ENCODE assay signal across 24 cellular contexts in the genomic region with DNA sequence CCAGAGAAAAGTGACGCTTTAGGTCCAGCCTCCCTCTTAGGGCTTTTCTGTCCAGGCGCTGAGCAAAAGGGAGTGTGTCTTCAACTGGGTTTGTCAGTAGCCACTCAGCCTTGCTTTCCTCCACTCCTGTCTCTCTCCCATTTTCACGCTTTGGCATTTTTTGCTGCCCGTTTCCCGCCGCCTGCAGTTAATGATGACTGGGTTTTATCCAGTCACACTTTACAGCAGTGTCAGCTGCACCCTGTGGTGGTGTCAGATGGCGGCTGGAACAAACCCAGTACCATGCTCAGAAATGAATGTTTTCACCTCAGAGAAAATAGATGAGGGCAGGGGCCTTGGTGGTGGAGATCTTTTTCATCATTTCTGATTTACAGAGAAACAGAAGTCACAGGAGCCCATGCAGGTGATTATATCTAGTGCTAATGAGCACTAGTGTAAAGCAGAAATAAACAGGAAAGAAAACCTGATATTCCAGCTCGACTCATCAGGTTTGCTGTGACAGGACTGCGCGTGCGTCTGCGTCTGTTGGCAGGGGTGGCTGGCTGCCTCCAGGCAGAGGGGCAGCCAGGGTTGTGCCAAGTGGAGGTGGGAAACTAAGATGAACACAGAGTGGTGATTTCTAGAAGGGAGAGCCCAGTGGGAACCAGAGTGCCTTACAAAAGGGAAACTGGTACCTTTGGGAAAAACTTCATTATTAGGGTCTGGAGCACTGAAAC.
A peak's percentile ranks its signal among the peaks of the same experiment; 100 is the strongest.
DNase-seq lines count a peak whose midpoint lies in the region; ATAC-seq, FAIRE-seq and TF ChIP-seq lines count a peak whose summit lies in the region.
"Had no signal": no experiment of that assay in that cellular context is flagged by ENCODE, and none has a peak within 500 bp of the region (broad histone marks: within the 10 kb centered on the region; RNA-seq: fewer than 3 reads in every experiment).

No MANE protein-coding gene starts in this region.

- no peaks in the 10 kb centered on the region for H3K27me3 ChIP-seq in astrocyte (ENCODE audit: insufficient read depth, low read length)
- no peaks in the 10 kb centered on the region for H3K27me3 ChIP-seq in heart left ventricle
- no peaks in the 10 kb centered on the region for H3K27me3 ChIP-seq in trophoblast cell (ENCODE audit: insufficient read depth, low read length)
- H3K27me3 ChIP-seq: SJCRH30 had no signal

- peaks cover 7% of the 10 kb centered on the region for H3K4me1 ChIP-seq in astrocyte (ENCODE audit: insufficient read depth, low read length)
- H3K4me1 ChIP-seq in heart left ventricle = peaks cover 0 to 61% (median 15%) of the 10 kb centered on the region in 12 donors
- peaks cover 3 to 17% of the 10 kb centered on the region in 2 experiments for H3K4me1 ChIP-seq in trophoblast cell (ENCODE audit: control insufficient read depth in 1 of 2, insufficient read depth in 2 of 2, low read length in 2 of 2)
- H3K4me1 ChIP-seq: SJCRH30 had no signal

- H3K4me3 ChIP-seq in astrocyte (ENCODE audit: insufficient read depth, low read depth, low read length) (no peak overlapping the region), heart left ventricle (no peak overlapping the region), trophoblast cell (ENCODE audit: low read depth, low read length) (no peak overlapping the region)
- H3K4me3 ChIP-seq: GM23338, SJCRH30 had no signal

- H3K27ac Mint-ChIP-seq in astrocyte (ENCODE audit: unreplicated experiment) = peak overlapping the region; percentile 44
- H3K27ac Mint-ChIP-seq: activated CD4-positive, alpha-beta T cell treated with anti-CD3 and anti-CD28 coated beads, Interleukin-2, amount 10 ng/mL, durations not matched to agents 7 days and 5 days; activated naive CD8-positive, alpha-beta T cell treated with anti-CD3 and anti-CD28 coated beads for 36 hours; activated T-helper 2 cell treated with anti-CD3 and anti-CD28 coated beads, Interferon-gamma antibody, Interleukin-2, Interleukin-4, amounts not matched to agents 10 μg/mL and 5 μg/mL and 100 μg/mL, durations not matched to agents 14 hours and 24 hours and 36 hours; GM23338; natural killer cell; T-helper 1 cell treated with Interleukin-12 subunit alpha and Interleukin-12 subunit beta and Interleukin-4 antibody, amounts not matched to agents 30 μg/mL and 1 μg/mL, for 36 hours had no signal

- H4K12ac ChIP-seq in trophoblast cell (ENCODE audit: low read depth, low read length) = no peak overlapping the region

- TF ChIP-seq POLR2A in heart left ventricle (IDR thresholded peaks at IDR 0.05) = no peak

- H2BK5ac ChIP-seq in trophoblast cell (ENCODE audit: low read depth, low read length, poor library complexity) = no peak overlapping the region

- no peak overlapping the region for H2BK120ac ChIP-seq in trophoblast cell (ENCODE audit: insufficient read depth, low read length, poor library complexity)

- H3K36me3 Mint-ChIP-seq in astrocyte (ENCODE audit: low read depth, unreplicated experiment) = peaks cover 17% of the 10 kb centered on the region
- H3K36me3 Mint-ChIP-seq: activated naive CD8-positive, alpha-beta T cell treated with anti-CD3 and anti-CD28 coated beads for 36 hours; natural killer cell had no signal

- peaks cover 15% of the 10 kb centered on the region for H3K4me1 Mint-ChIP-seq in astrocyte (ENCODE audit: low read depth, unreplicated experiment)
- H3K4me1 Mint-ChIP-seq: activated CD4-positive, alpha-beta T cell treated with anti-CD3 and anti-CD28 coated beads, Interleukin-2, amount 10 ng/mL, durations not matched to agents 7 days and 5 days; activated naive CD8-positive, alpha-beta T cell treated with anti-CD3 and anti-CD28 coated beads for 36 hours; GM23338; natural killer cell had no signal

- intact Hi-C loops in heart left ventricle (cut with DNase I) = no loop called here

- H3K36me3 ChIP-seq in astrocyte (ENCODE audit: insufficient read depth, low read length) (peaks cover 2% of the 10 kb centered on the region), heart left ventricle (no peaks in the 10 kb centered on the region), trophoblast cell (ENCODE audit: control insufficient read depth in 1 of 2, insufficient read depth in 2 of 2, low read length in 2 of 2) (peaks cover 6 to 7% of the 10 kb centered on the region in 2 experiments)
- H3K36me3 ChIP-seq: SJCRH30 had no signal

- peaks cover 4% of the 10 kb centered on the region for H4K20me1 ChIP-seq in astrocyte (ENCODE audit: insufficient read depth, low read length)

- H3K79me2 ChIP-seq in astrocyte (ENCODE audit: insufficient read depth, low read length) = peaks cover 26% of the 10 kb centered on the region
- peaks cover 2% of the 10 kb centered on the region for H3K79me2 ChIP-seq in trophoblast cell (ENCODE audit: control insufficient read depth, insufficient read depth, low read length, poor library complexity)

- peaks cover 2% of the 10 kb centered on the region for H3K9me3 Mint-ChIP-seq in astrocyte (ENCODE audit: unreplicated experiment)
- H3K9me3 Mint-ChIP-seq: activated CD4-positive, alpha-beta T cell treated with anti-CD3 and anti-CD28 coated beads, Interleukin-2, amount 10 ng/mL, durations not matched to agents 7 days and 5 days; activated naive CD8-positive, alpha-beta T cell treated with anti-CD3 and anti-CD28 coated beads for 36 hours; activated T-helper 2 cell treated with anti-CD3 and anti-CD28 coated beads, Interferon-gamma antibody, Interleukin-2, Interleukin-4, amounts not matched to agents 10 μg/mL and 5 μg/mL and 100 μg/mL, durations not matched to agents 14 hours and 24 hours and 36 hours; GM23338; natural killer cell; T-helper 1 cell treated with Interleukin-12 subunit alpha and Interleukin-12 subunit beta and Interleukin-4 antibody, amounts not matched to agents 30 μg/mL and 1 μg/mL, for 36 hours had no signal

- no peak overlapping the region for H3K4ac ChIP-seq in trophoblast cell (ENCODE audit: low read depth, low read length)

- H3K4me3 Mint-ChIP-seq in astrocyte (ENCODE audit: unreplicated experiment) = no peak overlapping the region
- H3K4me3 Mint-ChIP-seq: activated CD4-positive, alpha-beta T cell treated with anti-CD3 and anti-CD28 coated beads, Interleukin-2, amount 10 ng/mL, durations not matched to agents 7 days and 5 days; activated naive CD8-positive, alpha-beta T cell treated with anti-CD3 and anti-CD28 coated beads for 36 hours; GM23338; natural killer cell; T-helper 1 cell treated with Interleukin-12 subunit alpha and Interleukin-12 subunit beta and Interleukin-4 antibody, amounts not matched to agents 30 μg/mL and 1 μg/mL, for 36 hours had no signal

- peak overlapping the region; percentile 46 for H2BK12ac ChIP-seq in trophoblast cell (ENCODE audit: low read length)

- no peak overlapping the region for H3K14ac ChIP-seq in trophoblast cell (ENCODE audit: low read length)

- H2AK5ac ChIP-seq in trophoblast cell (ENCODE audit: low read length) = no peak overlapping the region

- H3K27ac ChIP-seq in astrocyte (ENCODE audit: low read depth, low read length) (no peak overlapping the region), heart left ventricle (peak overlapping the region in 11 of 12 donors; percentile 23 to 84 (median 64)), trophoblast cell (ENCODE audit: low read depth, low read length) (no peak overlapping the region)
- H3K27ac ChIP-seq: SJCRH30 had no signal

- H2AFZ ChIP-seq in astrocyte (ENCODE audit: low read depth, low read length) (no peak overlapping the region), trophoblast cell (ENCODE audit: insufficient read depth, low read length, poor library complexity) (peak overlapping the region; percentile 44)
- H2AFZ ChIP-seq: GM23338 had no signal

- WGBS in heart left ventricle, 4 donors = 50 to 60% (median 57%) methylated on average over 12 of the region's 12 CpGs
- no CpG with 5 or more reads among the region's 12 CpGs for WGBS in trophoblast cell (ENCODE audit: extremely low coverage, insufficient coverage, insufficient read length)

- no peak for TF ChIP-seq CTCF in astrocyte (IDR thresholded peaks at IDR 0.05; ENCODE audit: insufficient read depth, low read depth, low read length)
- no peak for TF ChIP-seq CTCF in heart left ventricle (IDR thresholded peaks at IDR 0.05)

- peak; percentile 60 to 84 (median 80) for ATAC-seq in heart left ventricle
- ATAC-seq in HG02763 (IDR thresholded peaks at IDR 0.05; ENCODE audit: unreplicated experiment) = no peak
- ATAC-seq in HG03432 (IDR thresholded peaks at IDR 0.05; ENCODE audit: unreplicated experiment) = no peak
- ATAC-seq: GM23338, natural killer cell, PC-3 had no signal

- no peak overlapping the region for H3K23ac ChIP-seq in trophoblast cell (ENCODE audit: low read length)

- peaks cover 2% of the 10 kb centered on the region for H3K79me1 ChIP-seq in trophoblast cell (ENCODE audit: low read length)

- H3K9me3 ChIP-seq in astrocyte (ENCODE audit: insufficient read depth, low read depth, low read length) (no peaks in the 10 kb centered on the region), heart left ventricle (no peaks in the 10 kb centered on the region), trophoblast cell (ENCODE audit: insufficient read depth, low read depth, low read length) (no peaks in the 10 kb centered on the region)
- H3K9me3 ChIP-seq: SJCRH30 had no signal

- H3K4me2 ChIP-seq in astrocyte (ENCODE audit: low read length) (no peak overlapping the region), trophoblast cell (ENCODE audit: low read length) (no peak overlapping the region)
- H3K4me2 ChIP-seq: GM23338 had no signal

- FAIRE-seq in astrocyte (lab: Jason Lieb, UNC) = no peak
- FAIRE-seq: endothelial cell of umbilical vein had no signal

- H3K9ac ChIP-seq in astrocyte (ENCODE audit: low read length) (no peak overlapping the region), trophoblast cell (ENCODE audit: low read length) (no peak overlapping the region)

- H3K18ac ChIP-seq in trophoblast cell (ENCODE audit: low read length) = peak overlapping the region; percentile 16

- H4K91ac ChIP-seq in trophoblast cell (ENCODE audit: low read depth, low read length) = no peak overlapping the region

- H3K27me3 Mint-ChIP-seq in astrocyte (ENCODE audit: low read depth, unreplicated experiment) = no peaks in the 10 kb centered on the region
- H3K27me3 Mint-ChIP-seq: activated naive CD8-positive, alpha-beta T cell treated with anti-CD3 and anti-CD28 coated beads for 36 hours had no signal

- H4K8ac ChIP-seq in trophoblast cell (ENCODE audit: low read depth, low read length) = no peak overlapping the region

- peak; percentile 17 for DNase-seq in NCI-H2029 treated with DMSO at 0.1 percent for 48 hours (lab: John Stamatoyannopoulos, UW)
- no peak for DNase-seq in astrocyte (ENCODE audit: low read depth)
- DNase-seq in heart left ventricle = peak in 4 of 5 donors; percentile 48 to 66 (median 56)
- peak in 1 of 2 donors; percentile 46 for DNase-seq in trophoblast cell
- no peak for DNase-seq in DMS79 (lab: John Stamatoyannopoulos, UW)
- DNase-seq: activated CD4-positive, alpha-beta T cell treated with anti-CD3 and anti-CD28 coated beads, Interleukin-2, amount 10 ng/mL, durations not matched to agents 7 days and 5 days; activated naive CD8-positive, alpha-beta T cell treated with anti-CD3 and anti-CD28 coated beads for 36 hours; cortex of kidney; DND-41; foreskin fibroblast; KG1; kidney glomerular epithelial cell; mesenchymal stem cell; natural killer cell; NCI-H2081 treated with DMSO at 0.1 percent for 48 hours; NCI-H774; PC-3; SJCRH30 had no signal

Comparison
In these comparisons a context has a peak if more than half of its experiments do, and no peak if none do; other contexts are left out.
1. DNase-seq: peak in NCI-H2029 treated with DMSO at 0.1 percent for 48 hours (single experiment) and heart left ventricle (4 of 5); none in astrocyte (single experiment) and DMS79 (single experiment).
2. H3K27ac ChIP-seq: peak in heart left ventricle (11 of 12); none in astrocyte (single experiment) and trophoblast cell (single experiment).
3. ATAC-seq: peak in heart left ventricle (4 of 4); none in HG02763 (single experiment) and HG03432 (single experiment).